18 cellular contexts compared by ENCODE assay signal in genomic region chr10:112208981-112209380, GRCh38. TPM values are rescaled to one million over a fixed set of nuclear protein-coding genes. Genes with fewer than 3 reads are reported as not detected.
DNase-seq lines count a peak whose midpoint lies in the region; ATAC-seq and TF ChIP-seq lines count a peak whose summit lies in the region.
"Had no signal": no experiment of that assay in that cellular context is flagged by ENCODE, and none has a peak within 500 bp of the region (broad histone marks: within the 10 kb centered on the region; RNA-seq: fewer than 3 reads in every experiment).

No MANE protein-coding gene starts in this region.

- H3K4me1 ChIP-seq in GM23248 (ENCODE audit: insufficient read depth) (peaks cover 33% of the 10 kb centered on the region), ascending aorta (peaks cover 5 to 20% of the 10 kb centered on the region in 2 donors), thoracic aorta (ENCODE audit: control insufficient read depth in 1 of 2, low read depth in 2 of 2) (peaks cover 13 to 29% of the 10 kb centered on the region in 2 donors)
- H3K4me1 ChIP-seq: BLaER1 had no signal

- H3K9me2 ChIP-seq in GM23248 (ENCODE audit: insufficient read depth) = no peaks in the 10 kb centered on the region

- H3K36me3 ChIP-seq in GM23248 (ENCODE audit: low read depth) = no peaks in the 10 kb centered on the region
- no peaks in the 10 kb centered on the region for H3K36me3 ChIP-seq in ascending aorta
- no peaks in the 10 kb centered on the region for H3K36me3 ChIP-seq in thoracic aorta
- H3K36me3 ChIP-seq: BLaER1, suprapubic skin had no signal

- 13 to 19% methylated on average over 6 of the region's 6 CpGs for WGBS in GM23248 (ENCODE audit: low coverage in 1 of 2, low lambda C conversion rate in 2 of 2, missing lambda C conversion rate in 2 of 2), 2 experiments

- peak overlapping the region; percentile 36; the same call in 1 of the 2 replicates for H2AFZ ChIP-seq in GM23248

- peak overlapping the region; percentile 17; the same call in 1 of the 2 replicates for H3K4me3 ChIP-seq in GM23248
- no peak overlapping the region for H3K4me3 ChIP-seq in ascending aorta
- no peak overlapping the region for H3K4me3 ChIP-seq in thoracic aorta
- H3K4me3 ChIP-seq: BLaER1, mucosa of descending colon, SK-N-MC, suprapubic skin had no signal

- no peaks in the 10 kb centered on the region for H3K27me3 ChIP-seq in GM23248 (replicated peaks; ENCODE audit: insufficient read depth)
- no peaks in the 10 kb centered on the region for H3K27me3 ChIP-seq in ascending aorta
- no peaks in the 10 kb centered on the region for H3K27me3 ChIP-seq in thoracic aorta (replicated peaks; ENCODE audit: insufficient read depth)
- H3K27me3 ChIP-seq: BLaER1, suprapubic skin had no signal

- peak overlapping the region; percentile 79 for H3K27ac ChIP-seq in GM23248
- H3K27ac ChIP-seq in ascending aorta = peak overlapping the region; percentile 65 to 73
- peak overlapping the region; percentile 62 to 68 for H3K27ac ChIP-seq in thoracic aorta
- H3K27ac ChIP-seq: BLaER1, SK-N-MC, suprapubic skin had no signal

- in situ Hi-C loops in GM23248 (cut with MboI) = no loop called here

- ATAC-seq in thoracic aorta (ENCODE audit: insufficient number of reproducible peaks, low FRiP score, low read depth) = peak; percentile 58
- ATAC-seq in GM19328 (IDR thresholded peaks at IDR 0.05; ENCODE audit: unreplicated experiment) = no peak
- ATAC-seq in HG03521 (IDR thresholded peaks at IDR 0.05; ENCODE audit: unreplicated experiment) = no peak
- ATAC-seq: mucosa of descending colon had no signal

- TF ChIP-seq CTCF in ascending aorta (IDR thresholded peaks at IDR 0.05) (no peak), thoracic aorta (IDR thresholded peaks at IDR 0.05) (no peak)

- no peaks in the 10 kb centered on the region for H3K9me3 ChIP-seq in GM23248 (ENCODE audit: low read depth)
- H3K9me3 ChIP-seq in ascending aorta = no peaks in the 10 kb centered on the region
- no peaks in the 10 kb centered on the region for H3K9me3 ChIP-seq in thoracic aorta
- H3K9me3 ChIP-seq: BLaER1, mucosa of descending colon, suprapubic skin had no signal

- DNase-seq in GM23248 (peak; percentile 95), ascending aorta (ENCODE audit: low spot score in 2 of 2) (no peak), islet precursor cell (peak; percentile 61), thoracic aorta (ENCODE audit: low spot score) (no peak)
- DNase-seq in stimulated activated CD4-positive, alpha-beta T cell treated with anti-CD3 and anti-CD28 coated beads, Interleukin-1b, Interleukin-23, amount 100 ng/mL, for 48 hours = no peak
- DNase-seq: activated CD8-positive, alpha-beta memory T cell treated with anti-CD3 and anti-CD28 coated beads, Interleukin-2, amount 50 U/mL, for 4 hours; activated gamma-delta T cell; cortex of kidney; mucosa of descending colon; NCI-H1417 treated with DMSO at 0.1 percent for 48 hours; NCI-H2171 treated with DMSO at 0.1 percent for 48 hours; stimulated activated CD4-positive, alpha-beta T cell treated with anti-CD3 and anti-CD28 coated beads, Interleukin-2, amount 100 ng/mL, for 24 hours; T1000 had no signal

- peak overlapping the region; percentile 69 for H3K4me2 ChIP-seq in GM23248 (ENCODE audit: unreplicated experiment)
- H3K4me2 ChIP-seq: BLaER1 had no signal

- intact Hi-C loops in ascending aorta (cut with DNase I) = loop anchor here (2.0 kb wide), 1 partner anchor 26 kb away; the partner anchor contains the start of gene GPAM

- H3K79me2 ChIP-seq in GM23248 (ENCODE audit: insufficient read depth) = no peaks in the 10 kb centered on the region

- H3K9ac ChIP-seq in GM23248 = peak overlapping the region; percentile 50
- H3K9ac ChIP-seq: BLaER1 had no signal

- H3F3A ChIP-seq in GM23248 (ENCODE audit: insufficient read depth) = peaks cover 23% of the 10 kb centered on the region

- H4K20me1 ChIP-seq in GM23248 (ENCODE audit: insufficient read depth) = no peaks in the 10 kb centered on the region
- H4K20me1 ChIP-seq: BLaER1 had no signal

RNA-seq across cellular contexts. Expression of gene GPAM, which starts 25.4 kb away (rescaled TPM):
- 9.0 and 12.5 TPM in 2 replicates for total RNA-seq in GM23248 (2014; rRNA removed; shearing (Covaris generic))
- polyA plus RNA-seq in GM23248 (2016; fragmentation: Nextera tagmentation; extraction: Ambion mirVana) = 4.9 and 5.2 TPM in 2 replicates
- 3.2 TPM for total RNA-seq in ascending aorta
- total RNA-seq in thoracic aorta = 10 to 100 TPM in 1 of 2 donors, 1 to 10 TPM in 1; 8.5 to 11.2 TPM

Comparison
In these comparisons a context has a peak if more than half of its experiments do, and no peak if none do; other contexts are left out.
1. DNase-seq: peak in GM23248 (single experiment) and islet precursor cell (single experiment); none in ascending aorta (0 of 2), thoracic aorta (single experiment) and stimulated activated CD4-positive, alpha-beta T cell treated with anti-CD3 and anti-CD28 coated beads, Interleukin-1b, Interleukin-23, amount 100 ng/mL, for 48 hours (single experiment).
2. Peak in every context shown above with its lines, with median percentiles within 50 percentile points of each other: H3K27ac ChIP-seq.